11 cellular contexts compared by ENCODE assay signal in the genomic region with DNA sequence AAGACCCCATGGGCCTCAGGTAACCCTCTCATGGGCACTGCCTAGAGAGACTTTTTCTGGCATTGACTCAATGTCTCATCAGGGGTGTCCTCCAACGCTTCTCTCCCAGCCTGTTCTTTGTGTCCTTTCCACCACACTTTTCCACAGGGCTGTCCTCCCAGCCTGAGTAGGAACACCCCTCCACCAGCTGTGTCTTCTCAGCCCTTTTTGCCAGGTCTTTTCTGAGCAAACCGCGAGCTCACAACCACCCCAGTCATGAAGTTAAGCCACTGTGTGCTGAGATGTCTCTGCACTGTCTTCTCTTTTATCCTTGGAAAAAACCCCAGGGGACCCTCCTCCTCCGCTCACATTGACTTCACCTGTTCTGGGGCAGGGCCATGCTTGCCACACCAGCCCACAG. TPM values are rescaled to one million over a fixed set of nuclear protein-coding genes. Genes with fewer than 3 reads are reported as not detected.
DNase-seq lines count a peak whose midpoint lies in the region; ATAC-seq and TF ChIP-seq lines count a peak whose summit lies in the region.
"Had no signal": no experiment of that assay in that cellular context is flagged by ENCODE, and none has a peak within 500 bp of the region (broad histone marks: within the 10 kb centered on the region; RNA-seq: fewer than 3 reads in every experiment).

No MANE protein-coding gene starts in this region.

- TF ChIP-seq CTCF in ascending aorta (IDR thresholded peaks at IDR 0.05) = no peak
- TF ChIP-seq CTCF in lower lobe of right lung (IDR thresholded peaks at IDR 0.05) = no peak

- H3K27me3 ChIP-seq in ascending aorta (no peaks in the 10 kb centered on the region), lower lobe of right lung (ENCODE audit: low read depth) (no peaks in the 10 kb centered on the region), subcutaneous abdominal adipose tissue (ENCODE audit: control insufficient read depth in 5 of 5, insufficient read depth in 4 of 5, low read length in 5 of 5) (no peaks in the 10 kb centered on the region)

- H3K4me3 ChIP-seq in ascending aorta = no peak overlapping the region
- H3K4me3 ChIP-seq in lower lobe of right lung = no peak overlapping the region
- no peak overlapping the region for H3K4me3 ChIP-seq in subcutaneous abdominal adipose tissue (ENCODE audit: low read depth in 1 of 5, low read length in 5 of 5)

- H3K36me3 Mint-ChIP-seq in activated CD4-positive, alpha-beta memory T cell treated with anti-CD3 and anti-CD28 coated beads for 36 hours = peaks cover 3% of the 10 kb centered on the region
- peaks cover 15% of the 10 kb centered on the region for H3K36me3 Mint-ChIP-seq in activated CD4-positive, alpha-beta memory T cell treated with anti-CD3 and anti-CD28 coated beads, Interleukin-2, amount 10 ng/mL, durations not matched to agents 7 days and 5 days (ENCODE audit: low read depth)

- H3K27ac ChIP-seq in ascending aorta (peak overlapping the region; percentile 80 to 81), lower lobe of right lung (peak overlapping the region; percentile 100), subcutaneous abdominal adipose tissue (ENCODE audit: low read depth, low read length) (peak overlapping the region; percentile 22)

- DNase-seq in activated CD4-positive, alpha-beta memory T cell treated with anti-CD3 and anti-CD28 coated beads for 36 hours = no peak
- DNase-seq in activated CD4-positive, alpha-beta memory T cell treated with anti-CD3 and anti-CD28 coated beads, Interleukin-2, amount 10 ng/mL, durations not matched to agents 7 days and 5 days = no peak
- DNase-seq in ascending aorta (ENCODE audit: low spot score in 2 of 2) (no peak), lower lobe of right lung (no peak), NCI-H748 treated with DMSO at 0.1 percent for 48 hours (lab: John Stamatoyannopoulos, UW) (no peak), medulla oblongata (ENCODE audit: extremely low spot score) (no peak), kidney glomerular epithelial cell (lab: John Stamatoyannopoulos, UW) (no peak)
- DNase-seq: activated effector memory CD4-positive, alpha-beta T cell treated with Interleukin-2 at 50 U/mL for 16 hours; cortex of kidney; PC-3 had no signal

- no peaks in the 10 kb centered on the region for H3K36me3 ChIP-seq in ascending aorta
- no peaks in the 10 kb centered on the region for H3K36me3 ChIP-seq in lower lobe of right lung
- H3K36me3 ChIP-seq in subcutaneous abdominal adipose tissue (ENCODE audit: control insufficient read depth in 5 of 5, insufficient read depth in 5 of 5, low read length in 5 of 5) = no peaks in the 10 kb centered on the region

- no peak for ATAC-seq in lower lobe of right lung
- ATAC-seq: PC-3 had no signal

- intact Hi-C loops in activated CD4-positive, alpha-beta memory T cell treated with anti-CD3 and anti-CD28 coated beads for 36 hours (cut with micrococcal nuclease) = loop anchor here (5.0 kb wide), 1 partner anchor 253 kb away; the partner anchor contains the start of genes BBOF1 and ENTPD5
- intact Hi-C loops in ascending aorta (cut with DNase I) = no loop called here
- intact Hi-C loops in lower lobe of right lung (cut with DNase I) = no loop called here

- H3K4me1 ChIP-seq in ascending aorta (peaks cover 20 to 65% of the 10 kb centered on the region in 2 donors), lower lobe of right lung (peaks cover 90% of the 10 kb centered on the region), subcutaneous abdominal adipose tissue (ENCODE audit: control insufficient read depth in 5 of 5, insufficient read depth in 5 of 5, low read length in 5 of 5) (peaks cover 16 to 79% (median 73%) of the 10 kb centered on the region in 5 donors)

- peaks cover 64% of the 10 kb centered on the region for H3K4me1 Mint-ChIP-seq in activated CD4-positive, alpha-beta memory T cell treated with anti-CD3 and anti-CD28 coated beads for 36 hours (ENCODE audit: low read depth)
- peaks cover 61% of the 10 kb centered on the region for H3K4me1 Mint-ChIP-seq in activated CD4-positive, alpha-beta memory T cell treated with anti-CD3 and anti-CD28 coated beads, Interleukin-2, amount 10 ng/mL, durations not matched to agents 7 days and 5 days

- POLR2A ChIA-PET in activated CD4-positive, alpha-beta memory T cell treated with anti-CD3 and anti-CD28 coated beads for 36 hours (lab: Charles Lee) = interaction anchor here (1.2 kb wide), 1 partner anchor 22 kb away, joined by 4 read pairs; no protein-coding TSS in a partner anchor
- POLR2A ChIA-PET in activated CD4-positive, alpha-beta memory T cell treated with anti-CD3 and anti-CD28 coated beads, Interleukin-2, amount 10 ng/mL, durations not matched to agents 7 days and 5 days (lab: Charles Lee) = interaction anchor here (9.4 kb wide), 1 partner anchor 22 kb away, joined by 236 read pairs; no protein-coding TSS in a partner anchor

- H3K9me3 ChIP-seq in ascending aorta (no peaks in the 10 kb centered on the region), lower lobe of right lung (no peaks in the 10 kb centered on the region), subcutaneous abdominal adipose tissue (ENCODE audit: control insufficient read depth in 5 of 5, low read length in 5 of 5) (no peaks in the 10 kb centered on the region)

- peak overlapping the region in 2 of 5 donors; percentile 16 to 23 for H3K9ac ChIP-seq in subcutaneous abdominal adipose tissue (ENCODE audit: low read length in 5 of 5)

- H3K27ac Mint-ChIP-seq in activated CD4-positive, alpha-beta memory T cell treated with anti-CD3 and anti-CD28 coated beads for 36 hours = peak overlapping the region; percentile 73
- H3K27ac Mint-ChIP-seq in activated CD4-positive, alpha-beta memory T cell treated with anti-CD3 and anti-CD28 coated beads, Interleukin-2, amount 10 ng/mL, durations not matched to agents 7 days and 5 days = no peak overlapping the region

- no peaks in the 10 kb centered on the region for H3K9me3 Mint-ChIP-seq in activated CD4-positive, alpha-beta memory T cell treated with anti-CD3 and anti-CD28 coated beads for 36 hours
- no peaks in the 10 kb centered on the region for H3K9me3 Mint-ChIP-seq in activated CD4-positive, alpha-beta memory T cell treated with anti-CD3 and anti-CD28 coated beads, Interleukin-2, amount 10 ng/mL, durations not matched to agents 7 days and 5 days

- no peak overlapping the region for H3K4me3 Mint-ChIP-seq in activated CD4-positive, alpha-beta memory T cell treated with anti-CD3 and anti-CD28 coated beads for 36 hours
- H3K4me3 Mint-ChIP-seq in activated CD4-positive, alpha-beta memory T cell treated with anti-CD3 and anti-CD28 coated beads, Interleukin-2, amount 10 ng/mL, durations not matched to agents 7 days and 5 days = no peak overlapping the region

- H3K27me3 Mint-ChIP-seq in activated CD4-positive, alpha-beta memory T cell treated with anti-CD3 and anti-CD28 coated beads for 36 hours = no peaks in the 10 kb centered on the region
- no peaks in the 10 kb centered on the region for H3K27me3 Mint-ChIP-seq in activated CD4-positive, alpha-beta memory T cell treated with anti-CD3 and anti-CD28 coated beads, Interleukin-2, amount 10 ng/mL, durations not matched to agents 7 days and 5 days

- CTCF ChIA-PET in activated CD4-positive, alpha-beta memory T cell treated with anti-CD3 and anti-CD28 coated beads for 36 hours (lab: Charles Lee) = interaction anchor here (1.7 kb wide), 1 partner anchor 9 kb away, joined by 5 read pairs; no protein-coding TSS in a partner anchor
- CTCF ChIA-PET in activated CD4-positive, alpha-beta memory T cell treated with anti-CD3 and anti-CD28 coated beads, Interleukin-2, amount 10 ng/mL, durations not matched to agents 7 days and 5 days (lab: Charles Lee) = interaction anchor here (0.6 kb wide), 1 partner anchor 57 kb away, joined by 3 read pairs; no protein-coding TSS in a partner anchor

RNA-seq across cellular contexts. Expression of gene PNMA1, which starts 50.2 kb away (rescaled TPM):
- 10 to 100 TPM; 28.2 to 28.3 TPM for total RNA-seq in activated CD4-positive, alpha-beta memory T cell treated with anti-CD3 and anti-CD28 coated beads for 36 hours
- 10 to 100 TPM; 28.2 to 30.0 TPM for total RNA-seq in activated CD4-positive, alpha-beta memory T cell treated with anti-CD3 and anti-CD28 coated beads, Interleukin-2, amount 10 ng/mL, durations not matched to agents 7 days and 5 days
- total RNA-seq in ascending aorta = 30.2 TPM
- 24.4 TPM for total RNA-seq in lower lobe of right lung

Comparison
In these comparisons a context has a peak if more than half of its experiments do, and no peak if none do; other contexts are left out.
1. H3K27ac ChIP-seq: peak in every context shown above with its lines; median percentile 100 in lower lobe of right lung; 80 in ascending aorta; 22 in subcutaneous abdominal adipose tissue.